ENCODE assay signal across 8 cellular contexts in the genomic region with DNA sequence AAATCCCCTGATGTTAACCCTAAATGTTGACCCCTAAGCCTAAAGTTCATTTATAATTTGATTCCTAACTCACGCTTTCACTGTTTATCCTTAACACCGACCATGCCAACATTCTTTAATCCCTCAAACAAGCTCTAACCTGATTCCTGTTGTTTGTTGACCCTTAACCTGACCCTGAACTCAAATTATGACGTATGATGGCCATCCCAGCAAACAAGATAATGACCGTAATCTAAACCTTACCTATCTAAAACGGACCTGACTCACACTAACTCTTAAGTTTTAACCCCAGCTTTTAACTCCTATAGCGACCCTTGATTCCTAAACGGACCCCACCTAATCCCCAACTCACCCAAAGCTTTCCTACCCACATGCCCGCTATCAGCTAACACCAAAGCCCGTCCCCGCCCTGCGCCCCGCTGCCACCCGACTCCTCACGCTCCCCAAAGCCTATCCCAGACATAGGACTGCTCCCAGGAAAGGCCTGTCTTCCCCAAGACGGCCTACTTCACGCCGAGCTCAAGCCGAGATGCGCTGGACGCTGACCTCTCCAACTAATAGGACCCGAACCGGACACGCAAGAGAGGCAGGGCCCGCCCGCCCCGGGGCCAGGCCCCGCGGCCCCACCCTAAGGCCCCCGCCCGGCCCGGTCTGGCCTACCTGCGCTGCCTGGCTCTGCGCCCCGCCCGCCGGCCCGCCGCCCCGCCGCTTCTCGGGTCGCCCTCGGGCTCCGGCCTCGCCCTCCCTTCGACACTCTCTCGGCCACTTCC. TPM values are rescaled to one million over a fixed set of nuclear protein-coding genes. Genes with fewer than 3 reads are reported as not detected.
DNase-seq lines count a peak whose midpoint lies in the region; ATAC-seq and TF ChIP-seq lines count a peak whose summit lies in the region.

No MANE protein-coding gene starts in this region.

- no peak for DNase-seq in BE2C
- DNase-seq in H7 = no peak
- peak; percentile 9 for DNase-seq in activated T-helper 9 cell treated with anti-CD3 and anti-CD28 coated beads, Interleukin-2, amount 50 U/mL, for 16 hours (ENCODE audit: low read depth)
- DNase-seq in iris pigment epithelial cell (ENCODE audit: low read depth) = peak; percentile 13
- no peak for DNase-seq in thyroid gland
- DNase-seq in stimulated activated effector memory CD8-positive, alpha-beta T cell treated with anti-CD3 and anti-CD28 coated beads, Interleukin-12 subunit alpha, Interleukin-12 subunit beta, amount 100 ng/mL, for 72 hours (ENCODE audit: low spot score in 2 of 2) = no peak
- DNase-seq in HT-29 (ENCODE audit: low spot score) = no peak

- no peak overlapping the region for H3K4me3 Mint-ChIP-seq in stimulated activated effector memory CD8-positive, alpha-beta T cell treated with anti-CD3 and anti-CD28 coated beads, Interleukin-12 subunit alpha, Interleukin-12 subunit beta, amount 100 ng/mL, for 72 hours

- H3K4me1 Mint-ChIP-seq in stimulated activated effector memory CD8-positive, alpha-beta T cell treated with anti-CD3 and anti-CD28 coated beads, Interleukin-12 subunit alpha, Interleukin-12 subunit beta, amount 100 ng/mL, for 72 hours = peaks cover 19% of the 10 kb centered on the region

- H3K27ac ChIP-seq in thyroid gland = peak overlapping the region; percentile 88 to 96 (median 89)

- TF ChIP-seq CTCF in BE2C (IDR thresholded peaks at IDR 0.05; ENCODE audit: low read depth, low read length) = no peak
- TF ChIP-seq CTCF in thyroid gland (IDR thresholded peaks at IDR 0.05) = no peak

- peaks cover 9% of the 10 kb centered on the region for H3K4me1 ChIP-seq in BE2C
- H3K4me1 ChIP-seq in thyroid gland = peaks cover 50 to 55% of the 10 kb centered on the region in 2 donors

- H3K36me3 Mint-ChIP-seq in stimulated activated effector memory CD8-positive, alpha-beta T cell treated with anti-CD3 and anti-CD28 coated beads, Interleukin-12 subunit alpha, Interleukin-12 subunit beta, amount 100 ng/mL, for 72 hours = peaks cover 49% of the 10 kb centered on the region

- no peak for ATAC-seq in stimulated activated effector memory CD8-positive, alpha-beta T cell treated with anti-CD3 and anti-CD28 coated beads, Interleukin-12 subunit alpha, Interleukin-12 subunit beta, amount 100 ng/mL, for 72 hours
- ATAC-seq in HG03108 (IDR thresholded peaks at IDR 0.05; ENCODE audit: unreplicated experiment) = no peak

- intact Hi-C loops in thyroid gland (cut with DNase I) = loop anchor here (5.0 kb wide), 1 partner anchor 129 kb away; no protein-coding TSS in a partner anchor

- peak overlapping the region; percentile 92 for H3K4me3 ChIP-seq in BE2C (ENCODE audit: low read depth, low read length)
- peak overlapping the region; percentile 74 for H3K4me3 ChIP-seq in H7 (ENCODE audit: insufficient read depth, low read depth, low read length)
- peak overlapping the region; percentile 72 to 83 (median 82) for H3K4me3 ChIP-seq in thyroid gland (replicated peaks in 1 of 3)

- WGBS in thyroid gland, 2 donors = 2% methylated on average over 18 to 23 of the region's 47 CpGs

- H3K36me3 ChIP-seq in BE2C = peaks cover 13% of the 10 kb centered on the region
- peaks cover 10% of the 10 kb centered on the region for H3K36me3 ChIP-seq in H7 (replicated peaks; ENCODE audit: control insufficient read depth, insufficient read depth, low read length)
- H3K36me3 ChIP-seq in thyroid gland = peaks cover 16 to 18% of the 10 kb centered on the region in 2 donors

- H3K9me3 ChIP-seq in BE2C (no peaks in the 10 kb centered on the region), thyroid gland (no peaks in the 10 kb centered on the region)

- H3K27me3 ChIP-seq in BE2C (no peaks in the 10 kb centered on the region), H7 (ENCODE audit: control insufficient read depth, insufficient read depth, low read length) (no peaks in the 10 kb centered on the region), thyroid gland (no peaks in the 10 kb centered on the region)

- no peaks in the 10 kb centered on the region for H3K9me3 Mint-ChIP-seq in stimulated activated effector memory CD8-positive, alpha-beta T cell treated with anti-CD3 and anti-CD28 coated beads, Interleukin-12 subunit alpha, Interleukin-12 subunit beta, amount 100 ng/mL, for 72 hours

- TF ChIP-seq POLR2A in thyroid gland (IDR thresholded peaks at IDR 0.05) = no peak

- H3K27ac Mint-ChIP-seq in stimulated activated effector memory CD8-positive, alpha-beta T cell treated with anti-CD3 and anti-CD28 coated beads, Interleukin-12 subunit alpha, Interleukin-12 subunit beta, amount 100 ng/mL, for 72 hours = no peak overlapping the region

RNA-seq across cellular contexts. Expression of a gene that starts 0.4 kb away (rescaled TPM):
- 91.6 TPM for polyA plus RNA-seq in BE2C (2012; ENCODE audit: insufficient read depth, insufficient read length, low read depth)
- 91.2 and 106 TPM in 2 replicates for total RNA-seq in H7 (2014; rRNA removed; shearing (Covaris generic))
- total RNA-seq in thyroid gland = 100 to 1,000 TPM; 142 to 245 (median 184) TPM
- total RNA-seq in HT-29 (2014; rRNA removed; shearing (Covaris generic)) = 99.5 and 100.0 TPM in 2 replicates

RNA-seq across cellular contexts. Expression of a gene that starts 0.9 kb away (rescaled TPM):
- 40.4 TPM for polyA plus RNA-seq in BE2C (2012; ENCODE audit: insufficient read depth, insufficient read length, low read depth)
- 26.0 and 28.6 TPM in 2 replicates for total RNA-seq in H7 (2014; rRNA removed; shearing (Covaris generic))
- 10 to 100 TPM; 44.9 to 73.0 (median 51.3) TPM for total RNA-seq in thyroid gland
- 42.4 and 44.5 TPM in 2 replicates for total RNA-seq in HT-29 (2014; rRNA removed; shearing (Covaris generic))

RNA-seq across cellular contexts. Expression of a gene that starts 17.4 kb away (rescaled TPM):
- 80.1 TPM for polyA plus RNA-seq in BE2C (2012; ENCODE audit: insufficient read depth, insufficient read length, low read depth)
- 75.2 and 85.5 TPM in 2 replicates for total RNA-seq in H7 (2014; rRNA removed; shearing (Covaris generic))
- 100 to 1,000 TPM in 2 of 4 donors, 10 to 100 TPM in 2; 71.4 to 111 (median 101) TPM for total RNA-seq in thyroid gland
- 74.6 and 84.9 TPM in 2 replicates for total RNA-seq in HT-29 (2014; rRNA removed; shearing (Covaris generic))

RNA-seq across cellular contexts. Expression of a gene that starts 17.5 kb away (rescaled TPM):
- 12.1 TPM for polyA plus RNA-seq in BE2C (2012; ENCODE audit: insufficient read depth, insufficient read length, low read depth)
- total RNA-seq in H7 (2014; rRNA removed; shearing (Covaris generic)) = 14.4 and 16.4 TPM in 2 replicates
- 10 to 100 TPM; 25.4 to 34.0 (median 30.2) TPM for total RNA-seq in thyroid gland
- total RNA-seq in HT-29 (2014; rRNA removed; shearing (Covaris generic)) = 18.9 and 20.6 TPM in 2 replicates

RNA-seq across cellular contexts. Expression of a gene that starts 22.5 kb away (rescaled TPM):
- 2.2 TPM for polyA plus RNA-seq in BE2C (2012; ENCODE audit: insufficient read depth, insufficient read length, low read depth)
- not detected in 2 replicates for total RNA-seq in H7 (2014; rRNA removed; shearing (Covaris generic))
- under 1 TPM in 1 of 4 donors, not detected in 3; 0.67 TPM for total RNA-seq in thyroid gland
- total RNA-seq in HT-29 (2014; rRNA removed; shearing (Covaris generic)) = 0.28 TPM in 1 of 2 replicates, not detected in the other

Comparison
In these comparisons a context has a peak if more than half of its experiments do, and no peak if none do; other contexts are left out.
1. DNase-seq: peak in activated T-helper 9 cell treated with anti-CD3 and anti-CD28 coated beads, Interleukin-2, amount 50 U/mL, for 16 hours (single experiment) and iris pigment epithelial cell (single experiment); none in BE2C (single experiment), H7 (single experiment), thyroid gland (0 of 2), stimulated activated effector memory CD8-positive, alpha-beta T cell treated with anti-CD3 and anti-CD28 coated beads, Interleukin-12 subunit alpha, Interleukin-12 subunit beta, amount 100 ng/mL, for 72 hours (0 of 2) and HT-29 (single experiment).
2. Peak in every context shown above with its lines, with median percentiles within 50 percentile points of each other: H3K4me3 ChIP-seq.